ENCODE assay signal across 1 cellular context in genomic region chr2:11513319-11513718, GRCh38.
TF ChIP-seq lines count a peak whose summit lies in the region.

No MANE protein-coding gene starts in this region.

TF ChIP-seq in K562, 482 proteins besides CTCF, POLR2A, EP300 and RAD21 (continued from another document):
- no peak for TF ChIP-seq FOXO4 (CRISPR knock-in tag; IDR thresholded peaks at IDR 0.05)
- TF ChIP-seq ZFP36 (IDR thresholded peaks at IDR 0.05; ENCODE audit: low read depth, low read length, partially characterized antibody), result peak; percentile 31
